In genomic region chr10:132515811-132516726, GRCh38 we compare ENCODE assay signal across 3 cellular contexts.
TF ChIP-seq lines count a peak whose summit lies in the region.

No MANE protein-coding gene starts in this region.

TF ChIP-seq in GM23338, 12 proteins besides CTCF, POLR2A, EP300 and RAD21 (continues in another document):
- TF ChIP-seq ETS1 (IDR thresholded peaks at IDR 0.05) (no peak), ZNF331 (CRISPR knock-in tag; IDR thresholded peaks at IDR 0.05; ENCODE audit: low read depth) (no peak), EZH2 (IDR thresholded peaks at IDR 0.05; ENCODE audit: low read depth, unreplicated experiment) (no peak), JUNB (IDR thresholded peaks at IDR 0.05; ENCODE audit: unreplicated experiment) (no peak), ZNF462 (CRISPR knock-in tag; IDR thresholded peaks at IDR 0.05) (no peak)

TF ChIP-seq in WTC11, 78 proteins besides CTCF, POLR2A, EP300 and RAD21 (continues in another document):
- TF ChIP-seq ATF2 (CRISPR knock-in tag; IDR thresholded peaks at IDR 0.05; ENCODE audit: borderline replicate concordance, low read depth) (no peak), ZNF396 (CRISPR knock-in tag; IDR thresholded peaks at IDR 0.05; ENCODE audit: borderline replicate concordance) (no peak), E2F5 (CRISPR knock-in tag; IDR thresholded peaks at IDR 0.05) (no peak), FOXJ3 (CRISPR knock-in tag; IDR thresholded peaks at IDR 0.05; ENCODE audit: borderline replicate concordance) (no peak), ZNF425 (CRISPR knock-in tag; conservative IDR thresholded peaks at IDR 0.05) (no peak), PRDM15 (CRISPR knock-in tag; IDR thresholded peaks at IDR 0.05) (no peak), JUN (CRISPR knock-in tag; IDR thresholded peaks at IDR 0.05) (no peak), CBFB (CRISPR knock-in tag; IDR thresholded peaks at IDR 0.05; ENCODE audit: low read depth) (no peak), ERG (CRISPR knock-in tag; IDR thresholded peaks at IDR 0.05) (no peak), RORB (CRISPR knock-in tag; IDR thresholded peaks at IDR 0.05) (no peak), ELF4 (CRISPR knock-in tag; IDR thresholded peaks at IDR 0.05; ENCODE audit: low read depth) (no peak), ATF3 (CRISPR knock-in tag; conservative IDR thresholded peaks at IDR 0.05) (no peak), PREB (CRISPR knock-in tag; IDR thresholded peaks at IDR 0.05; ENCODE audit: borderline replicate concordance) (no peak), TEAD4 (CRISPR knock-in tag; IDR thresholded peaks at IDR 0.05) (no peak)

TF ChIP-seq in HepG2, 621 proteins besides CTCF, POLR2A, EP300 and RAD21:
- TF ChIP-seq ZGPAT (CRISPR knock-in tag; IDR thresholded peaks at IDR 0.05): no peak
- 0 out of 2 replicates have a peak, but pooled peaks have one; percentile 21 for TF ChIP-seq DNMT1 (CRISPR knock-in tag; IDR thresholded peaks at IDR 0.05)
- 0 out of 2 replicates have a peak, but pooled peaks have one; percentile 3 for TF ChIP-seq IRF9 (CRISPR knock-in tag; IDR thresholded peaks at IDR 0.05; ENCODE audit: borderline replicate concordance)
- peak; percentile 68 for TF ChIP-seq MNT (IDR thresholded peaks at IDR 0.05)
- TF ChIP-seq ZNF510 (CRISPR knock-in tag; IDR thresholded peaks at IDR 0.05; ENCODE audit: low read depth): 0 out of 2 replicates have a peak, but pooled peaks have one; percentile 54
- peak; percentile 19; the same call in 1 of the 2 replicates for TF ChIP-seq HNF4A (CRISPR knock-in tag; IDR thresholded peaks at IDR 0.05)
- no peak for TF ChIP-seq RBM39 (IDR thresholded peaks at IDR 0.05; ENCODE audit: low read depth, low read length, poor library complexity, severe bottlenecking)
- TF ChIP-seq NR2C2 (CRISPR knock-in tag; IDR thresholded peaks at IDR 0.05; ENCODE audit: borderline replicate concordance): peak; percentile 83
- no peak for TF ChIP-seq FOXA1 (IDR thresholded peaks at IDR 0.05)
- TF ChIP-seq FOXA1 (CRISPR knock-in tag; IDR thresholded peaks at IDR 0.05): 0 out of 2 replicates have a peak, but pooled peaks have one; percentile 6
- TF ChIP-seq TGIF2 (CRISPR knock-in tag; IDR thresholded peaks at IDR 0.05): no peak
- 0 out of 2 replicates have a peak, but pooled peaks have one; percentile 18 for TF ChIP-seq ZNF230 (CRISPR knock-in tag; IDR thresholded peaks at IDR 0.05)
- TF ChIP-seq ZNF646 (CRISPR knock-in tag; IDR thresholded peaks at IDR 0.05): peak; percentile 79; the same call in 1 of the 2 replicates
